In the genomic region with DNA sequence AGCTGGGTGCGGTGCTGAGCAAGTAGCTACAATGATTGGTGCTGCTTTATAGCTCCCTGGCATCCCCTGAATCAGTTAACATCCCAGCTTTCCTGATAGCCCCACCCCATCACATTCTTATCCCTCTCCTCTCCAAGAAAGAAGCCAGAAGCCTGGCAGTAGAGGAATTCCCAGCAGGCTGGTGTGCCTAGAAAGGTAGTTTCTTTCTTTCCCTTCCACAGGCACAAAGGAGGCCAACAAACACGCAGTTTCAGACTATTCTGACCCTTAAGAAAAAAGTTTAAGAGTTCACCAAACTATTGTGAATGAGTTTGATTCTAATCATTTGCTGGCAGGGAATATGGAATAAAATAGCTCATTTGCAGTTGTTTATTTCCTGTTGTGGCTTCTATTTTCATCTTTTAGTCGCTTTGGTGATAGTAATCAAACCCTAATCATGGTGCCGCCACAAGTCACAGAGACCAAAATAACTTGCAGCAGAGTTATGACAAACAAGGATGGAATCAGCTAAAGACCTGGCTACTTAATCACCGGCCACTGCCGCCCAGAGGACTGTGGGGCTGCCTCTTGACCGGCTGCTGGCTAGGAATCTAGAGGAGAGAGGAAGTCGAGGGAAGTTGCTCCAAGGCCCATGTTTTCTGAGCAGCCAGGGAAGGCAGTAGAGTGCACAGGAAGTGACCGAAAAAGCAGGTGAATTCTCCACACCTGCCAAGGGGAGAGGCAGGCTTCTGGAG, we compare ENCODE assay signal across 8 cellular contexts. TPM values are rescaled to one million over a fixed set of nuclear protein-coding genes. Genes with fewer than 3 reads are reported as not detected.
DNase-seq lines count a peak whose midpoint lies in the region; ATAC-seq and TF ChIP-seq lines count a peak whose summit lies in the region.

No MANE protein-coding gene starts in this region.

- no peaks in the 10 kb centered on the region for H3K27me3 Mint-ChIP-seq in IgD-negative memory B cell

- no peaks in the 10 kb centered on the region for H3K27me3 ChIP-seq in colonic mucosa
- no peaks in the 10 kb centered on the region for H3K27me3 ChIP-seq in mucosa of rectum (ENCODE audit: control insufficient read depth in 2 of 2, insufficient read depth in 2 of 2, low read length in 2 of 2)

- no peak for ATAC-seq in GM21367 (IDR thresholded peaks at IDR 0.05; ENCODE audit: unreplicated experiment)
- no peak for ATAC-seq in GM21717 (IDR thresholded peaks at IDR 0.05; ENCODE audit: unreplicated experiment)
- no peak for ATAC-seq in HG02610 (IDR thresholded peaks at IDR 0.05; ENCODE audit: unreplicated experiment)

- peak overlapping the region in 2 of 4 donors; percentile 24 to 45 for H3K4me3 Mint-ChIP-seq in IgD-negative memory B cell

- H3K4me3 ChIP-seq in colonic mucosa, result no peak overlapping the region
- H3K4me3 ChIP-seq in mucosa of rectum (ENCODE audit: low read length in 2 of 2), result no peak overlapping the region

- H3K4me1 ChIP-seq in colonic mucosa (no peaks in the 10 kb centered on the region), mucosa of rectum (ENCODE audit: control insufficient read depth in 2 of 2, insufficient read depth in 2 of 2, low read length in 2 of 2) (peaks cover 0 to 9% of the 10 kb centered on the region in 2 donors)

- peaks cover 1% of the 10 kb centered on the region for H3K36me3 Mint-ChIP-seq in IgD-negative memory B cell

- H3K27ac Mint-ChIP-seq in IgD-negative memory B cell, result peak overlapping the region in 2 of 3 donors; percentile 34 to 63

- TF ChIP-seq CTCF in colonic mucosa (IDR thresholded peaks at IDR 0.05), result no peak

- peak overlapping the region; percentile 39 for H3K27ac ChIP-seq in colonic mucosa
- H3K27ac ChIP-seq in mucosa of rectum (ENCODE audit: low read depth in 2 of 2, low read length in 2 of 2), result peak overlapping the region; percentile 47 to 56

- in situ Hi-C loops in G401 (cut with HindIII; ENCODE audit: low sequenced_read_pairs), result no loop called here

- H3K9me3 Mint-ChIP-seq in IgD-negative memory B cell, result no peaks in the 10 kb centered on the region

- H3K9ac ChIP-seq in colonic mucosa (ENCODE audit: low read depth in 2 of 2, low read length in 2 of 2) (peak overlapping the region in 1 of 2 donors; percentile 32), mucosa of rectum (ENCODE audit: low read depth in 1 of 2, low read length in 2 of 2) (no peak overlapping the region)

- intact Hi-C loops in colonic mucosa (cut with DNase I), result loop anchor here (10.0 kb wide), 1 partner anchor 181 kb away; no protein-coding TSS in a partner anchor

- peaks cover 7 to 10% (median 9%) of the 10 kb centered on the region in 3 donors for H3K4me1 Mint-ChIP-seq in IgD-negative memory B cell

- H3K9me3 ChIP-seq in colonic mucosa, result no peaks in the 10 kb centered on the region
- H3K9me3 ChIP-seq in mucosa of rectum (ENCODE audit: control insufficient read depth in 2 of 2, low read length in 2 of 2), result no peaks in the 10 kb centered on the region

- DNase-seq in A172 (ENCODE audit: low spot score) (peak; percentile 61), colonic mucosa (no peak), G401 (ENCODE audit: low spot score) (no peak)

- no peaks in the 10 kb centered on the region for H3K36me3 ChIP-seq in colonic mucosa
- no peaks in the 10 kb centered on the region for H3K36me3 ChIP-seq in mucosa of rectum (ENCODE audit: control insufficient read depth in 2 of 2, insufficient read depth in 2 of 2, low read length in 2 of 2)

RNA-seq across cellular contexts. Expression of gene SMAD7, which starts 4.9 kb away (rescaled TPM):
- total RNA-seq in A172 (2014; rRNA removed; shearing (Covaris generic)), result 6.2 and 8.5 TPM in 2 replicates
- 0.48 TPM for polyA plus RNA-seq in IgD-negative memory B cell
- 10 to 100 TPM; 21.2 to 21.6 TPM for total RNA-seq in colonic mucosa
- 15.4 and 18.6 TPM in 2 replicates for total RNA-seq in G401 (2014; rRNA removed; shearing (Covaris generic))
